Comparison of ENCODE assay signal across 1 cellular context in the genomic region with DNA sequence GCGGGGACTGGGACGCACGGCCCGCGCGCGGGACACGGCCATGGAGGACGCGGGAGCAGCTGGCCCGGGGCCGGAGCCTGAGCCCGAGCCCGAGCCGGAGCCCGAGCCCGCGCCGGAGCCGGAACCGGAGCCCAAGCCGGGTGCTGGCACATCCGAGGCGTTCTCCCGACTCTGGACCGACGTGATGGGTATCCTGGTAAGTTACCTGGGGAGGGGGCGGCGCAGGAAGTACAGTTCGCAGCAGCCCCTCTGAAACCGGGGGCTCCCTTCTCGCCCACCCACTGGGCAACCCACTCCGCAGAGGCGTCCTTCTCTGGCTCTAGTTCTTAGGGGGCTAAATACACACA.
A peak's percentile ranks its signal among the peaks of the same experiment; 100 is the strongest.
TF ChIP-seq lines count a peak whose summit lies in the region.

No MANE protein-coding gene starts in this region.

TF ChIP-seq in HepG2, 621 proteins besides CTCF, POLR2A, EP300 and RAD21 (continued from another document):
- TF ChIP-seq ZNF275 (CRISPR knock-in tag; IDR thresholded peaks at IDR 0.05; ENCODE audit: borderline replicate concordance): no peak; the same call in 1 of the 2 replicates
- TF ChIP-seq, protein P1, sequence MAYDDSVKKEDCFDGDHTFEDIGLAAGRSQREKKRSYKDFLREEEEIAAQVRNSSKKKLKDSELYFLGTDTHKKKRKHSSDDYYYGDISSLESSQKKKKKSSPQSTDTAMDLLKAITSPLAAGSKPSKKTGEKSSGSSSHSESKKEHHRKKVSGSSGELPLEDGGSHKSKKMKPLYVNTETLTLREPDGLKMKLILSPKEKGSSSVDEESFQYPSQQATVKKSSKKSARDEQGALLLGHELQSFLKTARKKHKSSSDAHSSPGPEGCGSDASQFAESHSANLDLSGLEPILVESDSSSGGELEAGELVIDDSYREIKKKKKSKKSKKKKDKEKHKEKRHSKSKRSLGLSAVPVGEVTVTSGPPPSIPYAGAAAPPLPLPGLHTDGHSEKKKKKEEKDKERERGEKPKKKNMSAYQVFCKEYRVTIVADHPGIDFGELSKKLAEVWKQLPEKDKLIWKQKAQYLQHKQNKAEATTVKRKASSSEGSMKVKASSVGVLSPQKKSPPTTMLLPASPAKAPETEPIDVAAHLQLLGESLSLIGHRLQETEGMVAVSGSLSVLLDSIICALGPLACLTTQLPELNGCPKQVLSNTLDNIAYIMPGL (CRISPR knock-in tag; IDR thresholded peaks at IDR 0.05; ENCODE audit: borderline replicate concordance in 1 of 2, low read depth in 1 of 2): 0 out of 4 replicates have a peak, but pooled peaks of 1 of the 2 experiments have one; percentile 2
- peak; percentile 53 for TF ChIP-seq ATF7-NPFF (CRISPR knock-in tag; IDR thresholded peaks at IDR 0.05; ENCODE audit: low read depth)
- no peak for TF ChIP-seq ZMYM4 (CRISPR knock-in tag; IDR thresholded peaks at IDR 0.05)
- TF ChIP-seq ZNF777 (CRISPR knock-in tag; IDR thresholded peaks at IDR 0.05): peak; percentile 69
- TF ChIP-seq ZBTB7A (CRISPR knock-in tag; IDR thresholded peaks at IDR 0.05): 0 out of 2 replicates have a peak, but pooled peaks have one; percentile 55
- peak; percentile 36 for TF ChIP-seq AGO2 (optimal IDR thresholded peaks at IDR 0.05; ENCODE audit: low read depth, low read length)
